In genomic region chr1:172638249-172638648, GRCh38 we compare ENCODE assay signal across 3 cellular contexts.
TF ChIP-seq lines count a peak whose summit lies in the region.

No MANE protein-coding gene starts in this region.

TF ChIP-seq in SK-N-SH, 30 proteins besides CTCF, POLR2A, EP300 and RAD21:
- TF ChIP-seq GATA2 (CRISPR knock-in tag; IDR thresholded peaks at IDR 0.05) (no peak), NFIC (IDR thresholded peaks at IDR 0.05; ENCODE audit: borderline replicate concordance) (no peak), FOSL2 (IDR thresholded peaks at IDR 0.05; ENCODE audit: borderline replicate concordance, low read depth) (no peak), MEF2A (IDR thresholded peaks at IDR 0.05; ENCODE audit: borderline replicate concordance, low read depth) (no peak)
TF ChIP-seq in SK-N-SH: peak in this region for 0.

TF ChIP-seq in SK-N-SH treated with all-trans-retinoic acid at 6 μM for 48 hours, 23 proteins besides CTCF, POLR2A, EP300 and RAD21:
- TF ChIP-seq ZFP30 (CRISPR knock-in tag; IDR thresholded peaks at IDR 0.05) (no peak), ZNF70 (CRISPR knock-in tag; IDR thresholded peaks at IDR 0.05) (no peak), CREB5 (CRISPR knock-in tag; IDR thresholded peaks at IDR 0.05; ENCODE audit: low read depth) (no peak), ZC3H10 (CRISPR knock-in tag; IDR thresholded peaks at IDR 0.05) (no peak), BACH2 (CRISPR knock-in tag; IDR thresholded peaks at IDR 0.05; ENCODE audit: borderline replicate concordance) (no peak), ISL1 (CRISPR knock-in tag; IDR thresholded peaks at IDR 0.05) (no peak), CSRNP3 (CRISPR knock-in tag; IDR thresholded peaks at IDR 0.05) (no peak), TCF4 (CRISPR knock-in tag; IDR thresholded peaks at IDR 0.05; ENCODE audit: borderline replicate concordance) (no peak), ZFP3 (CRISPR knock-in tag; IDR thresholded peaks at IDR 0.05) (no peak), ARNTL (CRISPR knock-in tag; IDR thresholded peaks at IDR 0.05; ENCODE audit: borderline replicate concordance, low read depth) (no peak), OSR1 (CRISPR knock-in tag; IDR thresholded peaks at IDR 0.05) (no peak), TOX (CRISPR knock-in tag; IDR thresholded peaks at IDR 0.05; ENCODE audit: borderline replicate concordance) (no peak), PPARA (CRISPR knock-in tag; IDR thresholded peaks at IDR 0.05; ENCODE audit: borderline replicate concordance) (no peak)
- TF ChIP-seq, protein P1, sequence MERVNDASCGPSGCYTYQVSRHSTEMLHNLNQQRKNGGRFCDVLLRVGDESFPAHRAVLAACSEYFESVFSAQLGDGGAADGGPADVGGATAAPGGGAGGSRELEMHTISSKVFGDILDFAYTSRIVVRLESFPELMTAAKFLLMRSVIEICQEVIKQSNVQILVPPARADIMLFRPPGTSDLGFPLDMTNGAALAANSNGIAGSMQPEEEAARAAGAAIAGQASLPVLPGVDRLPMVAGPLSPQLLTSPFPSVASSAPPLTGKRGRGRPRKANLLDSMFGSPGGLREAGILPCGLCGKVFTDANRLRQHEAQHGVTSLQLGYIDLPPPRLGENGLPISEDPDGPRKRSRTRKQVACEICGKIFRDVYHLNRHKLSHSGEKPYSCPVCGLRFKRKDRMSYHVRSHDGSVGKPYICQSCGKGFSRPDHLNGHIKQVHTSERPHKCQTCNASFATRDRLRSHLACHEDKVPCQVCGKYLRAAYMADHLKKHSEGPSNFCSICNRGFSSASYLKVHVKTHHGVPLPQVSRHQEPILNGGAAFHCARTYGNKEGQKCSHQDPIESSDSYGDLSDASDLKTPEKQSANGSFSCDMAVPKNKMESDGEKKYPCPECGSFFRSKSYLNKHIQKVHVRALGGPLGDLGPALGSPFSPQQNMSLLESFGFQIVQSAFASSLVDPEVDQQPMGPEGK (CRISPR knock-in tag; IDR thresholded peaks at IDR 0.05; ENCODE audit: borderline replicate concordance) = no peak

TF ChIP-seq in K562, 482 proteins besides CTCF, POLR2A, EP300 and RAD21:
- TF ChIP-seq ZNF589 (CRISPR knock-in tag; IDR thresholded peaks at IDR 0.05; ENCODE audit: low read depth) (no peak), ZNF316 (IDR thresholded peaks at IDR 0.05) (peak; percentile 56; the same call in 1 of the 2 replicates), KDM2B (CRISPR knock-in tag; IDR thresholded peaks at IDR 0.05) (no peak), CEBPG (CRISPR knock-in tag; IDR thresholded peaks at IDR 0.05) (no peak), CEBPG (tag; conservative IDR thresholded peaks at IDR 0.05 in 1 of 2, IDR thresholded peaks at IDR 0.05 in 1 of 2) (0 out of 4 replicates have a peak, but pooled peaks of 1 of the 2 experiments have one; percentile 16), NR2F6 (CRISPR knock-in tag; IDR thresholded peaks at IDR 0.05) (0 out of 2 replicates have a peak, but pooled peaks have one; percentile 4), SIN3B (IDR thresholded peaks at IDR 0.05; ENCODE audit: low read depth) (no peak), CEBPB (tag; IDR thresholded peaks at IDR 0.05) (0 out of 2 replicates have a peak, but pooled peaks have one; percentile 30), ZNF655 (CRISPR knock-in tag; IDR thresholded peaks at IDR 0.05) (no peak), ZNF766 (CRISPR knock-in tag; conservative IDR thresholded peaks at IDR 0.05) (no peak)
